ENCODE assay signal across 10 cellular contexts in the genomic region with DNA sequence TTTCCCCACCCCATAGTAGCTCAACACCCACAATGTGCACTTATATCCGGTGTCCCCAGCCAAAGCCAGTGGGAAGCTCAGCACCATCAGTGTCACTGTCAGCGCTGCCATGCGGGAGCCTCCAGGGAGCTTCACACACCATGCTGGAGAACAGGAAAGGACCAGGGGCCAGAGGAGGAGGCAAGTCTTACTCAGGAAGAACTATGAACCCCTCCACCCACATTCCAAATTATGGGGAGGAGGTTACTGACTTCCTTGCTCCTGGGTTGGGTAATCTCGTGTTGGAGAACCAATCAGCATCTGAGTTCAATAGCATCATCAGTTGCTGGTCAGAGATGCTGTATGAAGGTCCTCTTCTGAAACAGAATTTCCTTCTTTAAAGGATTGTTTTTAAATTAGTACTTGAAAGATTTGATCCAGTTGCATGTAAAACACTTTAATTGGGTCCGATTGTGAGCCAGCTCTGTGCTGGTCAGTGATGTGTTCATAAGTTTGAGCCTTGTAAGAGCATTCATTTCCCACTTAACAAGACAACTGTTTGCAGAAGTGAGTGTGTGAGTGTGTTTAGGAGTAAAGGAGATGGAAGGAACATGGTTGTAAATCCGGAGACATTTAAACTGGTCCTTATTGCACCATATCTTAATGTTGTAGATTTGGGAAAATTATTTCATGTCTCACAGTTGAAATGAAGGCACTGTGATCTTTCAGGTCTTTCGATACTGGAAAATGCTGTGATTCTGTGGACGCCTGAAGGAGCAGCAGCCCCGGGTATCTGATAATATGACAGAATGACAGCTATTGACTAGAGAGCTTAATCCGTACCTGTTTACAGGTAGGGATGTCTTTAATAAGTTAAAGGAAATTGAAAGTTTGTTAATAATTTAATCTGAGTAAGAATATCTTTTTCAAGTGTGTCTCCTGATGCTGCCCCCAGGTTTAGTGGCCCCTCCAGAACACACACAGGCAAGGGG. TPM values are rescaled to one million over a fixed set of nuclear protein-coding genes. Genes with fewer than 3 reads are reported as not detected.
A peak's percentile ranks its signal among the peaks of the same experiment; 100 is the strongest.
DNase-seq lines count a peak whose midpoint lies in the region; ATAC-seq and TF ChIP-seq lines count a peak whose summit lies in the region.
"Not testable (repeated sequence)": the region's sequence is repeated elsewhere in the genome, so short reads cannot be mapped to it uniquely, and the experiment has no call there.
"Had no signal": no experiment of that assay in that cellular context is flagged by ENCODE, and none has a peak within 500 bp of the region (broad histone marks: within the 10 kb centered on the region; RNA-seq: fewer than 3 reads in every experiment).

No MANE protein-coding gene starts in this region.

- peaks cover 30% of the 10 kb centered on the region for H3K27me3 Mint-ChIP-seq in activated T-cell treated with anti-CD3 and anti-CD28 coated beads, Interleukin-2, amount 50 U/mL, for 4 hours (ENCODE audit: low read depth)

- not testable (repeated sequence) for H3K27me3 ChIP-seq in BLaER1 treated with 17β-estradiol and CSF1 and Interleukin-3, amounts not matched to agents 10 nM and 100 nM; right cardiac atrium (ENCODE audit: control insufficient read depth, insufficient read depth); psoas muscle (ENCODE audit: insufficient read depth in 3 of 3, low read length in 2 of 3)

- not testable (repeated sequence) for H3K36me3 Mint-ChIP-seq in activated T-cell treated with anti-CD3 and anti-CD28 coated beads, Interleukin-2, amount 50 U/mL, for 4 hours (ENCODE audit: insufficient read depth)

- not testable (repeated sequence) for H3K36me3 ChIP-seq in BLaER1 treated with 17β-estradiol and CSF1 and Interleukin-3, amounts not matched to agents 10 nM and 100 nM; psoas muscle (ENCODE audit: insufficient read depth in 1 of 2, low read depth in 1 of 2)

- peaks cover 7 to 16% (median 9%) of the 10 kb centered on the region in 10 experiments; a peak in 12 of 20 replicates for H3K4me1 ChIP-seq in BLaER1 treated with 17β-estradiol and CSF1 and Interleukin-3, amounts not matched to agents 10 nM and 100 nM
- H3K4me1 ChIP-seq in right cardiac atrium (ENCODE audit: control insufficient read depth, insufficient read depth, low read length); psoas muscle: not testable (repeated sequence)

- intact Hi-C loops in right cardiac atrium (cut with DNase I) = not testable (repeated sequence)
- intact Hi-C loops in psoas muscle (cut with DNase I) = loop anchor here (10.0 kb wide), 2 partner anchors 51 to 91 kb away; no protein-coding TSS in a partner anchor

- not testable (repeated sequence) for H3K4me3 ChIP-seq in BLaER1 treated with 17β-estradiol and CSF1 and Interleukin-3, amounts not matched to agents 10 nM and 100 nM; right cardiac atrium (ENCODE audit: low read length); psoas muscle

- H3K4me3 Mint-ChIP-seq in activated T-cell treated with anti-CD3 and anti-CD28 coated beads, Interleukin-2, amount 50 U/mL, for 4 hours = not testable (repeated sequence)

- H3K9ac ChIP-seq in BLaER1 treated with 17β-estradiol and CSF1 and Interleukin-3, amounts not matched to agents 10 nM and 100 nM = peak overlapping the region in 1 of 11 experiments; percentile 17; a peak in 1 of 22 replicates

- ATAC-seq in GM18858 (IDR thresholded peaks at IDR 0.05; ENCODE audit: unreplicated experiment) (peak; percentile 58), GM21526 (IDR thresholded peaks at IDR 0.05; ENCODE audit: low FRiP score, unreplicated experiment) (peak; percentile 90), HG03039 (IDR thresholded peaks at IDR 0.05; ENCODE audit: unreplicated experiment) (peak; percentile 93), right cardiac atrium (peak; percentile 89 to 97), psoas muscle (peak in 3 of 4 donors; percentile 63 to 79 (median 65))
- peak; percentile 78 to 89 for ATAC-seq in activated T-cell treated with anti-CD3 and anti-CD28 coated beads, Interleukin-2, amount 50 U/mL, for 4 hours

- not testable (repeated sequence) for TF ChIP-seq CTCF in psoas muscle (IDR thresholded peaks at IDR 0.05)

- H4K20me1 ChIP-seq in BLaER1 treated with 17β-estradiol and CSF1 and Interleukin-3, amounts not matched to agents 10 nM and 100 nM = not testable (repeated sequence)

- H3K9me3 ChIP-seq in BLaER1 treated with 17β-estradiol and CSF1 and Interleukin-3, amounts not matched to agents 10 nM and 100 nM (replicated peaks in 1 of 11) = peaks cover 13 to 20% (median 17%) of the 10 kb centered on the region in 11 experiments; a peak in 18 of 22 replicates
- H3K9me3 ChIP-seq in right cardiac atrium (ENCODE audit: control insufficient read depth, low read length); psoas muscle: not testable (repeated sequence)

- H3K4me2 ChIP-seq in BLaER1 treated with 17β-estradiol and CSF1 and Interleukin-3, amounts not matched to agents 10 nM and 100 nM = peak overlapping the region in 7 of 11 experiments; percentile 18 to 52 (median 32); a peak in 10 of 22 replicates

- WGBS in right cardiac atrium = 48% methylated on average over 10 of the region's 10 CpGs
- WGBS in psoas muscle, 3 donors = 45 to 52% (median 48%) methylated on average over 10 of the region's 10 CpGs

- DNase-seq in MV-4-11 (lab: John Stamatoyannopoulos, UW) (peak; percentile 46), right cardiac atrium (peak in 1 of 3 donors; percentile 60)
- not testable (repeated sequence) for DNase-seq in activated T-cell treated with anti-CD3 and anti-CD28 coated beads, Interleukin-2, amount 50 U/mL, for 4 hours; psoas muscle

- not testable (repeated sequence) for H3K4me1 Mint-ChIP-seq in activated T-cell treated with anti-CD3 and anti-CD28 coated beads, Interleukin-2, amount 50 U/mL, for 4 hours (ENCODE audit: low read depth)

- H3K27ac ChIP-seq in BLaER1 treated with 17β-estradiol and CSF1 and Interleukin-3, amounts not matched to agents 10 nM and 100 nM = peak overlapping the region in 9 of 11 experiments; percentile 37 to 74 (median 56); a peak in 15 of 22 replicates
- peak overlapping the region; percentile 72 for H3K27ac ChIP-seq in right cardiac atrium (ENCODE audit: low read length)
- H3K27ac ChIP-seq in psoas muscle = peak overlapping the region; percentile 16

- H3K9me3 Mint-ChIP-seq in activated T-cell treated with anti-CD3 and anti-CD28 coated beads, Interleukin-2, amount 50 U/mL, for 4 hours = not testable (repeated sequence)

RNA-seq across cellular contexts. Expression of a gene that starts 34.0 kb away (rescaled TPM):
- 10 to 100 TPM; 14.2 to 37.3 (median 18.4) TPM for total RNA-seq in activated T-cell treated with anti-CD3 and anti-CD28 coated beads, Interleukin-2, amount 50 U/mL, for 4 hours
- total RNA-seq in right cardiac atrium = 100 to 1,000 TPM in 1 of 4 donors, 10 to 100 TPM in 3; 79.4 to 139 (median 88.9) TPM
- polyA plus RNA-seq in right cardiac atrium = 66.7 TPM
- 10 to 100 TPM; 19.9 to 90.0 (median 61.9) TPM for total RNA-seq in psoas muscle
- 10 to 100 TPM; 32.0 to 43.0 (median 35.3) TPM for polyA plus RNA-seq in psoas muscle
- total RNA-seq: dermis blood vessel endothelial cell had no signal

RNA-seq across cellular contexts. Expression of a gene that starts 56.4 kb away (rescaled TPM):
- 1 to 10 TPM; 1.1 to 6.0 (median 2.5) TPM for total RNA-seq in activated T-cell treated with anti-CD3 and anti-CD28 coated beads, Interleukin-2, amount 50 U/mL, for 4 hours
- 10 to 100 TPM; 22.9 to 98.5 (median 60.7) TPM for total RNA-seq in right cardiac atrium
- 0.45 TPM for polyA plus RNA-seq in right cardiac atrium
- total RNA-seq in psoas muscle = 10 to 100 TPM in 3 of 4 donors, 1 to 10 TPM in 1; 6.5 to 23.9 (median 12.5) TPM
- 1 to 10 TPM in 1 of 3 donors, under 1 TPM in 2; 0.21 to 1.2 (median 0.25) TPM for polyA plus RNA-seq in psoas muscle
- total RNA-seq: dermis blood vessel endothelial cell, occipital lobe had no signal

Comparison
In these comparisons a context has a peak if more than half of its experiments do, and no peak if none do; other contexts are left out.
1. H3K27ac ChIP-seq: peak in every context shown above with its lines; median percentile 72 in right cardiac atrium; 56 in BLaER1 treated with 17β-estradiol and CSF1 and Interleukin-3, amounts not matched to agents 10 nM and 100 nM; 16 in psoas muscle.